In genomic region chr5:95107138-95107537, GRCh38 we compare ENCODE assay signal across 9 cellular contexts.
"Had no signal": no experiment of that assay in that cellular context is flagged by ENCODE, and none has a peak within 500 bp of the region (broad histone marks: within the 10 kb centered on the region; RNA-seq: fewer than 3 reads in every experiment).

No MANE protein-coding gene starts in this region.

- H3K4me2 ChIP-seq: GM23338 had no signal

- H3K27ac Mint-ChIP-seq: GM23338, H9, HFFc6 had no signal

- H2AFZ ChIP-seq: GM23248, GM23338 had no signal

- ATAC-seq: GM23338, HCT116 had no signal

- DNase-seq: GM23248, GOT3, H7, H9, HCEC 1CT, HFFc6 had no signal

- H3K36me3 ChIP-seq: HAP-1 had no signal

- H3K4me3 ChIP-seq: GM23248, GM23338, HAP-1 had no signal

- H3K9me3 Mint-ChIP-seq: GM23338, H9, HFFc6 had no signal

- H3K9ac ChIP-seq: GM23248 had no signal

- H3K4me1 Mint-ChIP-seq: GM23338, H9 had no signal

- H3K9me3 ChIP-seq: HAP-1 had no signal

- H3K4me3 Mint-ChIP-seq: GM23338, H9, HFFc6 had no signal

- H3K4me1 ChIP-seq: HAP-1 had no signal

- H3K27ac ChIP-seq: GM23248 had no signal
